In the genomic region with DNA sequence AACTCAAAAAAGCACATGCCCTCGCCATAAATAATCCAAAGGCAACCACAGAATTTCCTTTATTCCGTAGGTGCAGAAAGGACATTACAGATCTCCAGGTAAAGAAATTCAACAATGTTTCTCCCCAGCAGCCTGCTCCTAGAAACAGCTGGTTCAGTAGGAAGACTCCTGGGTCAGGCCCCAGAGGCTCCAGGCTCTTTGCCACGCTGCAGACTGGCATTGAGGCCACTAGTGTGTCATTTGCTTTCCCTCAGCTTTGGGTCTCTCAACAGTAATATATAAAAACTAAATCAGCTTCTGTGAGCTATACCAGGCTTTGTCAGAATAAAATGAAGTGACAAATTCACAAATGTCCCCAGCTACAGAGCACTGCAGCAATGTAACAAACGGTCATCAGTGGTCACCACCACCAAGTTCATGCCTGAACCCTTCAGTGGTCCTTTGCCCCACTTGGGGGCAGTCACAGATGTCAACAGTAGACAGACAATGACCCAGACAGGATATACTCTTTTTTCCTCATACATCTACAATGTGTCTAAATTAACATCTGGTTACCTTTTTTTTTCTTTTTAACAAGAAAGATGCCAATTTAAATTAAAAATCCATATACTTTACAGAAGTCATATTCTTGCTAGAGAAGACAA, we compare ENCODE assay signal across 32 cellular contexts.
"Had no signal": no experiment of that assay in that cellular context is flagged by ENCODE, and none has a peak within 500 bp of the region (broad histone marks: within the 10 kb centered on the region; RNA-seq: fewer than 3 reads in every experiment).

No MANE protein-coding gene starts in this region.

- DNase-seq: activated CD4-positive, alpha-beta memory T cell treated with anti-CD3 and anti-CD28 coated beads for 36 hours; activated CD4-positive, alpha-beta T cell treated with anti-CD3 and anti-CD28 coated beads, Interleukin-2, amount 10 ng/mL, durations not matched to agents 24 days and 14 days; activated CD4-positive, CD25-positive, alpha-beta regulatory T cell treated with anti-CD3 and anti-CD28 coated beads, Interleukin-2, amount 50 U/mL, for 72 hours; activated CD8-positive, alpha-beta memory T cell treated with anti-CD3 and anti-CD28 coated beads, Interleukin-2, amount 50 U/mL, for 4 hours; activated effector memory CD4-positive, alpha-beta T cell treated with anti-CD3 and anti-CD28 coated beads, Interleukin-2, amount 50 U/mL, for 16 hours; activated naive CD4-positive, alpha-beta T cell treated with anti-CD3 and anti-CD28 coated beads for 36 hours; activated naive CD8-positive, alpha-beta T cell treated with anti-CD3 and anti-CD28 coated beads for 36 hours; activated T-cell treated with anti-CD3 and anti-CD28 coated beads, Interleukin-2, amount 50 U/mL, for 1 hour; adrenal gland; aorta; body of pancreas; dorsolateral prefrontal cortex; effector memory CD8-positive, alpha-beta T cell; head of caudate nucleus; immature natural killer cell; kidney; lower lobe of right lung; mucosa of descending colon; nephron progenitor cell; sigmoid colon; small intestine; stimulated activated CD4-positive, alpha-beta T cell treated with anti-CD3 and anti-CD28 coated beads, Interleukin-4, amount 100 ng/mL, for 4 hours; stimulated activated CD8-positive, alpha-beta memory T cell treated with anti-CD3 and anti-CD28 coated beads, Interleukin-4, amount 100 ng/mL, for 48 hours; stimulated activated naive CD4-positive, alpha-beta T cell; T-helper 17 cell; T1000; tibial artery; upper lobe of right lung had no signal

- H3K4me1 ChIP-seq: lower lobe of right lung, sigmoid colon, suprapubic skin, tibial artery, upper lobe of right lung had no signal

- H3K4me3 ChIP-seq: adrenal gland, body of pancreas, dorsolateral prefrontal cortex, lower lobe of right lung, mucosa of descending colon, sigmoid colon, suprapubic skin, tibial artery, upper lobe of right lung had no signal

- H3K27ac Mint-ChIP-seq: activated CD4-positive, alpha-beta memory T cell treated with anti-CD3 and anti-CD28 coated beads for 36 hours; activated CD4-positive, alpha-beta T cell treated with anti-CD3 and anti-CD28 coated beads, Interleukin-2, amount 10 ng/mL, durations not matched to agents 24 days and 14 days; activated naive CD4-positive, alpha-beta T cell treated with anti-CD3 and anti-CD28 coated beads for 36 hours; activated naive CD8-positive, alpha-beta T cell treated with anti-CD3 and anti-CD28 coated beads for 36 hours; activated T-helper 1 cell treated with anti-CD3 and anti-CD28 coated beads, Interleukin-12 subunit alpha, Interleukin-12 subunit beta, Interleukin-2, Interleukin-4 antibody, amounts not matched to agents 30 ng/mL and 10 ng/mL and 1 ng/mL, durations not matched to agents 14 hours and 24 hours and 36 hours; effector memory CD8-positive, alpha-beta T cell; immature natural killer cell; nephron progenitor cell; progenitor cell of endocrine pancreas; T-helper 17 cell had no signal

- H3K36me3 Mint-ChIP-seq: activated CD4-positive, alpha-beta memory T cell treated with anti-CD3 and anti-CD28 coated beads for 36 hours; activated naive CD8-positive, alpha-beta T cell treated with anti-CD3 and anti-CD28 coated beads for 36 hours; immature natural killer cell had no signal

- H3K4me1 Mint-ChIP-seq: activated CD4-positive, alpha-beta T cell treated with anti-CD3 and anti-CD28 coated beads, Interleukin-2, amount 10 ng/mL, durations not matched to agents 24 days and 14 days had no signal

- H3K27me3 ChIP-seq: adrenal gland, body of pancreas, neutrophil, sigmoid colon, suprapubic skin, tibial artery, upper lobe of right lung had no signal

- H3K9me3 Mint-ChIP-seq: activated CD4-positive, alpha-beta memory T cell treated with anti-CD3 and anti-CD28 coated beads for 36 hours; activated CD4-positive, alpha-beta T cell treated with anti-CD3 and anti-CD28 coated beads, Interleukin-2, amount 10 ng/mL, durations not matched to agents 24 days and 14 days; activated naive CD4-positive, alpha-beta T cell treated with anti-CD3 and anti-CD28 coated beads for 36 hours; activated naive CD8-positive, alpha-beta T cell treated with anti-CD3 and anti-CD28 coated beads for 36 hours; activated T-helper 1 cell treated with anti-CD3 and anti-CD28 coated beads, Interleukin-12 subunit alpha, Interleukin-12 subunit beta, Interleukin-2, Interleukin-4 antibody, amounts not matched to agents 30 ng/mL and 10 ng/mL and 1 ng/mL, durations not matched to agents 14 hours and 24 hours and 36 hours; effector memory CD8-positive, alpha-beta T cell; immature natural killer cell had no signal

- H3K27me3 Mint-ChIP-seq: activated CD4-positive, alpha-beta memory T cell treated with anti-CD3 and anti-CD28 coated beads for 36 hours; activated CD4-positive, alpha-beta T cell treated with anti-CD3 and anti-CD28 coated beads, Interleukin-2, amount 10 ng/mL, durations not matched to agents 24 days and 14 days; activated naive CD8-positive, alpha-beta T cell treated with anti-CD3 and anti-CD28 coated beads for 36 hours; effector memory CD8-positive, alpha-beta T cell; progenitor cell of endocrine pancreas; T-helper 17 cell had no signal

- H3K9me3 ChIP-seq: adrenal gland, body of pancreas, lower lobe of right lung, mucosa of descending colon, neutrophil, sigmoid colon, suprapubic skin, tibial artery, upper lobe of right lung had no signal

- H3K4me3 Mint-ChIP-seq: activated CD4-positive, alpha-beta memory T cell treated with anti-CD3 and anti-CD28 coated beads for 36 hours; activated CD4-positive, alpha-beta T cell treated with anti-CD3 and anti-CD28 coated beads, Interleukin-2, amount 10 ng/mL, durations not matched to agents 24 days and 14 days; activated naive CD4-positive, alpha-beta T cell treated with anti-CD3 and anti-CD28 coated beads for 36 hours; activated naive CD8-positive, alpha-beta T cell treated with anti-CD3 and anti-CD28 coated beads for 36 hours; activated T-helper 1 cell treated with anti-CD3 and anti-CD28 coated beads, Interleukin-12 subunit alpha, Interleukin-12 subunit beta, Interleukin-2, Interleukin-4 antibody, amounts not matched to agents 30 ng/mL and 10 ng/mL and 1 ng/mL, durations not matched to agents 14 hours and 24 hours and 36 hours; effector memory CD8-positive, alpha-beta T cell; immature natural killer cell; nephron progenitor cell; T-helper 17 cell had no signal

- H3K27ac ChIP-seq: adrenal gland, body of pancreas, dorsolateral prefrontal cortex, lower lobe of right lung, neutrophil, sigmoid colon, suprapubic skin, tibial artery, upper lobe of right lung had no signal

- H3K36me3 ChIP-seq: adrenal gland, lower lobe of right lung, neutrophil, sigmoid colon, suprapubic skin, tibial artery, upper lobe of right lung had no signal
